8 cellular contexts compared by ENCODE assay signal in the genomic region with DNA sequence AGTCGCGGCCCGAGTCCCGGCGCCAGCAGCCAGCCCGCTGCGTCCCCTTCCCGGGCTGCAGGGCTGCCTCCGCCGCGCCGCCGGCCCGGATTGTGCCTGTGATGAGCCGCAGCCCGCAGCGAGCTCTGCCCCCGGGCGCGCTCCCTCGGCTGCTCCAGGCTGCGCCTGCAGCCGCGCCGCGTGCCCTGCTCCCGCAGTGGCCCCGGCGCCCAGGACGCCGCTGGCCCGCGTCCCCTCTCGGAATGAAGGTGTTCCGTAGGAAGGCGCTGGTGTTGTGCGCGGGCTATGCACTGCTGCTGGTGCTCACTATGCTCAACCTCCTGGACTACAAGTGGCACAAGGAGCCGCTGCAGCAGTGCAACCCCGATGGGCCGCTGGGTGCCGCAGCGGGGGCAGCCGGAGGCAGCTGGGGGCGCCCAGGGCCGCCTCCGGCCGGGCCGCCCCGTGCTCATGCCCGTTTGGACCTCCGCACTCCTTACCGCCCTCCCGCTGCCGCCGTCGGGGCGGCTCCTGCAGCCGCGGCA. TPM values are rescaled to one million over a fixed set of nuclear protein-coding genes. Genes with fewer than 3 reads are reported as not detected.
A peak's percentile ranks its signal among the peaks of the same experiment; 100 is the strongest.
DNase-seq lines count a peak whose midpoint lies in the region; ATAC-seq, FAIRE-seq and TF ChIP-seq lines count a peak whose summit lies in the region.

No MANE protein-coding gene starts in this region.

- H3K27me3 ChIP-seq in OCI-LY3 (ENCODE audit: low read depth, low read length): peaks cover 14% of the 10 kb centered on the region; the same call in 1 of the 2 replicates

- peaks cover 37% of the 10 kb centered on the region for H3K4me1 Mint-ChIP-seq in activated naive CD8-positive, alpha-beta T cell treated with anti-CD3 and anti-CD28 coated beads, Interleukin-2, amount 10 ng/mL, durations not matched to agents 7 days and 5 days

- H3K79me2 ChIP-seq in OCI-LY3 (ENCODE audit: low read length): peaks cover 3% of the 10 kb centered on the region; the same call in 1 of the 2 replicates

- no peaks in the 10 kb centered on the region for H3K9me3 ChIP-seq in OCI-LY3 (ENCODE audit: insufficient read depth, low read length)
- H3K9me3 ChIP-seq in iPS-18c (ENCODE audit: control insufficient read depth, insufficient read depth, low read length): no peaks in the 10 kb centered on the region

- in situ Hi-C loops in ACHN (cut with HindIII; ENCODE audit: low pct_ligation_motif_present, low pct_unique_long_range_greater_than_20kb, low sequenced_read_pairs): no loop called here

- no peak overlapping the region for H3K27ac ChIP-seq in OCI-LY3 (ENCODE audit: low read length)

- peaks cover 10% of the 10 kb centered on the region for H3K36me3 ChIP-seq in OCI-LY3 (replicated peaks; ENCODE audit: low read depth, low read length)

- CTCF ChIA-PET in HEK293T (lab: Yijun Ruan, JAX): no interaction called here

- TF ChIP-seq CTCF in OCI-LY3 (IDR thresholded peaks at IDR 0.05; ENCODE audit: low read depth, low read length): peak; percentile 7; the same call in 1 of the 2 replicates

- H2AFZ ChIP-seq in OCI-LY3 (ENCODE audit: low read depth, low read length): no peak overlapping the region

- no peak for TF ChIP-seq POLR2A in GM12891 (IDR thresholded peaks at IDR 0.05; ENCODE audit: low read depth, low read length)

- POLR2A ChIA-PET in HEK293T (lab: Yijun Ruan, JAX): no interaction called here
- POLR2A ChIA-PET in activated naive CD8-positive, alpha-beta T cell treated with anti-CD3 and anti-CD28 coated beads, Interleukin-2, amount 10 ng/mL, durations not matched to agents 7 days and 5 days (lab: Charles Lee): interaction anchor here (1.2 to 2.8 kb wide), 2 partner anchors 50 to 851 kb away, joined by 4 to 11 read pairs; no protein-coding TSS in a partner anchor

- DNase-seq in GM12891 (ENCODE audit: insufficient read length, low spot score) (peak; percentile 42), HEK293T (ENCODE audit: extremely low spot score) (peak; percentile 57), ACHN (no peak)
- no peak for DNase-seq in activated naive CD8-positive, alpha-beta T cell treated with anti-CD3 and anti-CD28 coated beads, Interleukin-2, amount 10 ng/mL, durations not matched to agents 7 days and 5 days
- DNase-seq in stimulated activated CD4-positive, alpha-beta T cell treated with anti-CD3 and anti-CD28 coated beads, Interleukin-2, amount 100 ng/mL, for 24 hours: peak; percentile 41 to 48

- H3K4me3 Mint-ChIP-seq in activated naive CD8-positive, alpha-beta T cell treated with anti-CD3 and anti-CD28 coated beads, Interleukin-2, amount 10 ng/mL, durations not matched to agents 7 days and 5 days: peak overlapping the region; percentile 68

- peak overlapping the region; percentile 64 for H3K4me2 ChIP-seq in OCI-LY3 (ENCODE audit: low read length)

- H3K4me3 ChIP-seq in OCI-LY3 (ENCODE audit: low read length): peak overlapping the region; percentile 92
- H3K4me3 ChIP-seq in iPS-18c (ENCODE audit: insufficient read depth, low read depth, low read length): peak overlapping the region; percentile 84

- H3K27me3 Mint-ChIP-seq in activated naive CD8-positive, alpha-beta T cell treated with anti-CD3 and anti-CD28 coated beads, Interleukin-2, amount 10 ng/mL, durations not matched to agents 7 days and 5 days: peaks cover 10% of the 10 kb centered on the region

- H3K27ac Mint-ChIP-seq in activated naive CD8-positive, alpha-beta T cell treated with anti-CD3 and anti-CD28 coated beads, Interleukin-2, amount 10 ng/mL, durations not matched to agents 7 days and 5 days: no peak overlapping the region

- peak; percentile 43 for ATAC-seq in activated naive CD8-positive, alpha-beta T cell treated with anti-CD3 and anti-CD28 coated beads, Interleukin-2, amount 10 ng/mL, durations not matched to agents 7 days and 5 days (ENCODE audit: low read depth)
- no peak for ATAC-seq in GM21526 (IDR thresholded peaks at IDR 0.05; ENCODE audit: low FRiP score, unreplicated experiment)

- H4K20me1 ChIP-seq in OCI-LY3 (ENCODE audit: insufficient read depth, low read length): no peaks in the 10 kb centered on the region

- H3K4me1 ChIP-seq in OCI-LY3 (ENCODE audit: low read length): peaks cover 47% of the 10 kb centered on the region

- peak; percentile 86 for FAIRE-seq in GM12891 (lab: Jason Lieb, UNC)

- peak overlapping the region; percentile 64 for H3K9ac ChIP-seq in OCI-LY3 (ENCODE audit: low read length)

- no peaks in the 10 kb centered on the region for H3K9me3 Mint-ChIP-seq in activated naive CD8-positive, alpha-beta T cell treated with anti-CD3 and anti-CD28 coated beads, Interleukin-2, amount 10 ng/mL, durations not matched to agents 7 days and 5 days

- H3K36me3 Mint-ChIP-seq in activated naive CD8-positive, alpha-beta T cell treated with anti-CD3 and anti-CD28 coated beads, Interleukin-2, amount 10 ng/mL, durations not matched to agents 7 days and 5 days: no peaks in the 10 kb centered on the region

TF ChIP-seq in GM12891, 5 proteins besides CTCF, POLR2A, EP300 and RAD21:
- TF ChIP-seq PAX5 (IDR thresholded peaks at IDR 0.05; ENCODE audit: insufficient read depth, low read length, severe bottlenecking) (no peak), SPI1 (IDR thresholded peaks at IDR 0.05; ENCODE audit: low read depth, low read length) (no peak), POU2F2 (IDR thresholded peaks at IDR 0.05; ENCODE audit: low read depth, low read length) (no peak), POLR2AphosphoS5 (IDR thresholded peaks at IDR 0.05; ENCODE audit: low read depth, low read length) (peak; percentile 38; the same call in 1 of the 2 replicates), TAF1 (IDR thresholded peaks at IDR 0.05; ENCODE audit: low read depth, low read length) (peak; percentile 27; the same call in 1 of the 2 replicates)

TF ChIP-seq in HEK293T, 16 proteins besides CTCF, POLR2A, EP300 and RAD21:
- TF ChIP-seq TARDBP (IDR thresholded peaks at IDR 0.05): no peak
- TF ChIP-seq ARNT (IDR thresholded peaks at IDR 0.05): no peak
- no peak for TF ChIP-seq SP1 (IDR thresholded peaks at IDR 0.05)
- TF ChIP-seq ZNF384 (IDR thresholded peaks at IDR 0.05): no peak
- no peak for TF ChIP-seq BHLHE40 (IDR thresholded peaks at IDR 0.05; ENCODE audit: borderline replicate concordance)
- no peak for TF ChIP-seq FOXK2 (IDR thresholded peaks at IDR 0.05)
- TF ChIP-seq ELF4 (IDR thresholded peaks at IDR 0.05): no peak
- TF ChIP-seq, protein P1, sequence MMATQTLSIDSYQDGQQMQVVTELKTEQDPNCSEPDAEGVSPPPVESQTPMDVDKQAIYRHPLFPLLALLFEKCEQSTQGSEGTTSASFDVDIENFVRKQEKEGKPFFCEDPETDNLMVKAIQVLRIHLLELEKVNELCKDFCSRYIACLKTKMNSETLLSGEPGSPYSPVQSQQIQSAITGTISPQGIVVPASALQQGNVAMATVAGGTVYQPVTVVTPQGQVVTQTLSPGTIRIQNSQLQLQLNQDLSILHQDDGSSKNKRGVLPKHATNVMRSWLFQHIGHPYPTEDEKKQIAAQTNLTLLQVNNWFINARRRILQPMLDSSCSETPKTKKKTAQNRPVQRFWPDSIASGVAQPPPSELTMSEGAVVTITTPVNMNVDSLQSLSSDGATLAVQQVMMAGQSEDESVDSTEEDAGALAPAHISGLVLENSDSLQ (IDR thresholded peaks at IDR 0.05): no peak
TF ChIP-seq in HEK293T: peak in this region for 0.

RNA-seq across cellular contexts. Expression of gene CHST2, which starts 1.2 kb away (rescaled TPM):
- 21.8 TPM for polyA plus RNA-seq in GM12891 (2012; ENCODE audit: low read depth, missing spikeins)
- total RNA-seq in activated naive CD8-positive, alpha-beta T cell treated with anti-CD3 and anti-CD28 coated beads, Interleukin-2, amount 10 ng/mL, durations not matched to agents 7 days and 5 days: 1 to 10 TPM; 2.4 to 3.0 TPM

Comparison
In these comparisons a context has a peak if more than half of its experiments do, and no peak if none do; other contexts are left out.
1. DNase-seq: peak in GM12891 (single experiment), HEK293T (single experiment) and stimulated activated CD4-positive, alpha-beta T cell treated with anti-CD3 and anti-CD28 coated beads, Interleukin-2, amount 100 ng/mL, for 24 hours (2 of 2); none in activated naive CD8-positive, alpha-beta T cell treated with anti-CD3 and anti-CD28 coated beads, Interleukin-2, amount 10 ng/mL, durations not matched to agents 7 days and 5 days (single experiment) and ACHN (single experiment).